6 cellular contexts compared by ENCODE assay signal in the genomic region with DNA sequence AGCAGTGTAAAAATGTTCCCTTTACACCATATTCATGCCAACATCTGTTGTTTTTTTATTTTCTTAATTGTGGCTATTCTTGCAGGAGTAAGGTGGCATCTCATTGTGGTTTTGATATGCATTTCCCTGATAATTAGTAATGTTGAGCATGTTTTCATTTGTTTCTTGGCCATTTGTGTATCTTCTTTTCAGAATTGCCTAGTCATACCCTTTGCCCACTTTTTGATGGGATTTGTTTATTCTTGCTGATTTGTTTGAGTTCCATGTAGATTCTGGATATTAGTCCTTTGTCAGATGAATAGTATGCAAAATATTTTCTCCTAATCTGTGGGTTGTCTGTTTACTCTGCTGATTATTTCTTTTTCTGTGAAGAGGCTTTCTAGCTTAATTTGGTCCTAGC.
"Had no signal": no experiment of that assay in that cellular context is flagged by ENCODE, and none has a peak within 500 bp of the region (broad histone marks: within the 10 kb centered on the region; RNA-seq: fewer than 3 reads in every experiment).

No MANE protein-coding gene starts in this region.

- H3K9ac ChIP-seq: KMS-11 had no signal

- H3K4me2 ChIP-seq: KMS-11 had no signal

- ATAC-seq: HepG2 had no signal

- DNase-seq: IMR-90, KG1 had no signal

- FAIRE-seq: HepG2, HTR-8/SVneo had no signal

- H3K27ac ChIP-seq: HL-60, KMS-11 had no signal
